Comparison of ENCODE assay signal across 20 cellular contexts in the genomic region with DNA sequence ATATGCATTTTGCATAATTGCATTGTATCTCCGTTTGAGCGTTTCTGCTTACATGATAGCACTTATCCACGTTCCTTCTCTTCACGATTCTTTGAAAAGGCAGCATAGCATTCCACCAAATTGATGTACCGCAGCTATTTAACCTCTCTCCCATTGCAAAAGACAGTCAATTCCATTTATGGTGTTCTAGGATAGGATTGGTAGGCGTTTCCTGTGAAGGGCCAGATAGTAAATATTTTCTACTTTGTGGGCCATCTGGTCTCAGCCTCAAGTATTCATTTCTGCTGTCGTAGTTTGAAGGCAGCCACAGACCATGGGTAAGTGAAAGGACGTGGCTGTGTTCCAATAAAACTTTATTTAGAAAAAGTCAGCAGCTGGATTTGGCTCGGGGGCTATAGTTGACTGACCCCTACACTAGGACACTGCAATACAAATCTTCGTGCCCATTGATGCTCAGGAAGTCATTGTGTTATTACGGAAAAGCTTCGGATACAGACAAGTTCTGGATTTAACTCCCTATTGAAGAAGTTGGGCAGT. TPM values are rescaled to one million over a fixed set of nuclear protein-coding genes. Genes with fewer than 3 reads are reported as not detected.
"Had no signal": no experiment of that assay in that cellular context is flagged by ENCODE, and none has a peak within 500 bp of the region (broad histone marks: within the 10 kb centered on the region; RNA-seq: fewer than 3 reads in every experiment).

No MANE protein-coding gene starts in this region.

- H3K4me1 ChIP-seq: ascending aorta, colonic mucosa had no signal

- DNase-seq: activated CD4-positive, alpha-beta memory T cell treated with anti-CD3 and anti-CD28 coated beads for 36 hours; activated CD4-positive, alpha-beta T cell treated with anti-CD3 and anti-CD28 coated beads for 36 hours; activated CD8-positive, alpha-beta memory T cell treated with anti-CD3 and anti-CD28 coated beads, Interleukin-2, amount 10 ng/mL, durations not matched to agents 7 days and 5 days; activated naive CD4-positive, alpha-beta T cell treated with anti-CD3 and anti-CD28 coated beads for 36 hours; activated naive CD8-positive, alpha-beta T cell treated with anti-CD3 and anti-CD28 coated beads, Interleukin-2, amount 50 U/mL, for 24 hours; activated T-cell treated with anti-CD3 and anti-CD28 coated beads, Interleukin-2, amount 50 U/mL, for 1 hour; colonic mucosa; foreskin melanocyte; nephron progenitor cell; psoas muscle; stimulated activated CD4-positive, alpha-beta T cell treated with anti-CD3 and anti-CD28 coated beads, Interleukin-12 subunit alpha, Interleukin-12 subunit beta, amount 100 ng/mL, for 4 hours had no signal

- ATAC-seq: activated CD4-positive, alpha-beta T cell treated with anti-CD3 and anti-CD28 coated beads for 36 hours; activated CD8-positive, alpha-beta memory T cell treated with anti-CD3 and anti-CD28 coated beads, Interleukin-2, amount 10 ng/mL, durations not matched to agents 7 days and 5 days; activated naive CD8-positive, alpha-beta T cell treated with anti-CD3 and anti-CD28 coated beads, Interleukin-2, amount 50 U/mL, for 24 hours; psoas muscle; sciatic nerve; stimulated activated effector memory CD8-positive, alpha-beta T cell treated with anti-CD3 and anti-CD28 coated beads, Interleukin-12 subunit alpha, Interleukin-12 subunit beta, amount 100 ng/mL, for 72 hours had no signal

- H3K27ac Mint-ChIP-seq: activated CD4-positive, alpha-beta memory T cell treated with anti-CD3 and anti-CD28 coated beads for 36 hours; activated CD4-positive, alpha-beta T cell treated with anti-CD3 and anti-CD28 coated beads for 36 hours; activated CD8-positive, alpha-beta memory T cell treated with anti-CD3 and anti-CD28 coated beads, Interleukin-2, amount 10 ng/mL, durations not matched to agents 7 days and 5 days; activated naive CD4-positive, alpha-beta T cell treated with anti-CD3 and anti-CD28 coated beads for 36 hours; activated naive CD8-positive, alpha-beta T cell treated with anti-CD3 and anti-CD28 coated beads, Interleukin-2, amount 50 U/mL, for 24 hours; activated T-helper 2 cell treated with anti-CD3 and anti-CD28 coated beads, Interferon-gamma antibody, Interleukin-2, Interleukin-4, amounts not matched to agents 10 μg/mL and 5 μg/mL and 100 μg/mL, durations not matched to agents 14 hours and 24 hours and 36 hours; nephron progenitor cell; stimulated activated effector memory CD8-positive, alpha-beta T cell treated with anti-CD3 and anti-CD28 coated beads, Interleukin-12 subunit alpha, Interleukin-12 subunit beta, amount 100 ng/mL, for 72 hours had no signal

- H3K27me3 ChIP-seq: ascending aorta, colonic mucosa had no signal

- H3K36me3 Mint-ChIP-seq: activated CD4-positive, alpha-beta memory T cell treated with anti-CD3 and anti-CD28 coated beads for 36 hours; activated CD8-positive, alpha-beta memory T cell treated with anti-CD3 and anti-CD28 coated beads, Interleukin-2, amount 10 ng/mL, durations not matched to agents 7 days and 5 days; stimulated activated effector memory CD8-positive, alpha-beta T cell treated with anti-CD3 and anti-CD28 coated beads, Interleukin-12 subunit alpha, Interleukin-12 subunit beta, amount 100 ng/mL, for 72 hours had no signal

- H3K27ac ChIP-seq: ascending aorta, colonic mucosa, psoas muscle had no signal

- H3K4me1 Mint-ChIP-seq: activated CD4-positive, alpha-beta T cell treated with anti-CD3 and anti-CD28 coated beads for 36 hours; activated CD8-positive, alpha-beta memory T cell treated with anti-CD3 and anti-CD28 coated beads, Interleukin-2, amount 10 ng/mL, durations not matched to agents 7 days and 5 days; activated naive CD8-positive, alpha-beta T cell treated with anti-CD3 and anti-CD28 coated beads, Interleukin-2, amount 50 U/mL, for 24 hours had no signal

- H3K27me3 Mint-ChIP-seq: activated CD4-positive, alpha-beta memory T cell treated with anti-CD3 and anti-CD28 coated beads for 36 hours; activated CD4-positive, alpha-beta T cell treated with anti-CD3 and anti-CD28 coated beads for 36 hours; activated CD8-positive, alpha-beta memory T cell treated with anti-CD3 and anti-CD28 coated beads, Interleukin-2, amount 10 ng/mL, durations not matched to agents 7 days and 5 days; activated naive CD8-positive, alpha-beta T cell treated with anti-CD3 and anti-CD28 coated beads, Interleukin-2, amount 50 U/mL, for 24 hours had no signal

- H3K4me3 Mint-ChIP-seq: activated CD4-positive, alpha-beta memory T cell treated with anti-CD3 and anti-CD28 coated beads for 36 hours; activated CD4-positive, alpha-beta T cell treated with anti-CD3 and anti-CD28 coated beads for 36 hours; activated CD8-positive, alpha-beta memory T cell treated with anti-CD3 and anti-CD28 coated beads, Interleukin-2, amount 10 ng/mL, durations not matched to agents 7 days and 5 days; activated naive CD4-positive, alpha-beta T cell treated with anti-CD3 and anti-CD28 coated beads for 36 hours; activated naive CD8-positive, alpha-beta T cell treated with anti-CD3 and anti-CD28 coated beads, Interleukin-2, amount 50 U/mL, for 24 hours; nephron progenitor cell; stimulated activated effector memory CD8-positive, alpha-beta T cell treated with anti-CD3 and anti-CD28 coated beads, Interleukin-12 subunit alpha, Interleukin-12 subunit beta, amount 100 ng/mL, for 72 hours had no signal

- H3K36me3 ChIP-seq: ascending aorta, colonic mucosa had no signal

- H3K9me3 ChIP-seq: ascending aorta, colonic mucosa, psoas muscle had no signal

- H3K9me3 Mint-ChIP-seq: activated CD4-positive, alpha-beta memory T cell treated with anti-CD3 and anti-CD28 coated beads for 36 hours; activated naive CD4-positive, alpha-beta T cell treated with anti-CD3 and anti-CD28 coated beads for 36 hours; activated naive CD8-positive, alpha-beta T cell treated with anti-CD3 and anti-CD28 coated beads, Interleukin-2, amount 50 U/mL, for 24 hours; activated T-helper 2 cell treated with anti-CD3 and anti-CD28 coated beads, Interferon-gamma antibody, Interleukin-2, Interleukin-4, amounts not matched to agents 10 μg/mL and 5 μg/mL and 100 μg/mL, durations not matched to agents 14 hours and 24 hours and 36 hours; nephron progenitor cell; stimulated activated effector memory CD8-positive, alpha-beta T cell treated with anti-CD3 and anti-CD28 coated beads, Interleukin-12 subunit alpha, Interleukin-12 subunit beta, amount 100 ng/mL, for 72 hours had no signal

- H3K4me3 ChIP-seq: ascending aorta, colonic mucosa, psoas muscle had no signal

RNA-seq across cellular contexts. Expression of gene TNFRSF17, which starts 21.6 kb away (rescaled TPM):
- total RNA-seq: activated CD4-positive, alpha-beta memory T cell treated with anti-CD3 and anti-CD28 coated beads for 36 hours; activated CD4-positive, alpha-beta T cell treated with anti-CD3 and anti-CD28 coated beads for 36 hours; activated CD8-positive, alpha-beta memory T cell treated with anti-CD3 and anti-CD28 coated beads, Interleukin-2, amount 10 ng/mL, durations not matched to agents 7 days and 5 days; activated naive CD4-positive, alpha-beta T cell treated with anti-CD3 and anti-CD28 coated beads for 36 hours; activated T-helper 2 cell treated with anti-CD3 and anti-CD28 coated beads, Interferon-gamma antibody, Interleukin-2, Interleukin-4, amounts not matched to agents 10 μg/mL and 5 μg/mL and 100 μg/mL, durations not matched to agents 14 hours and 24 hours and 36 hours; ascending aorta; cardiac septum; lower leg skin; mesenteric fat pad; psoas muscle; sciatic nerve; T-helper 1 cell treated with Interleukin-12 subunit alpha and Interleukin-12 subunit beta and Interleukin-4 antibody, amounts not matched to agents 30 ng/mL and 1 ng/mL, for 36 hours; urinary bladder had no signal
- polyA plus RNA-seq: urinary bladder had no signal
